ENCODE assay signal across 20 cellular contexts in the genomic region with DNA sequence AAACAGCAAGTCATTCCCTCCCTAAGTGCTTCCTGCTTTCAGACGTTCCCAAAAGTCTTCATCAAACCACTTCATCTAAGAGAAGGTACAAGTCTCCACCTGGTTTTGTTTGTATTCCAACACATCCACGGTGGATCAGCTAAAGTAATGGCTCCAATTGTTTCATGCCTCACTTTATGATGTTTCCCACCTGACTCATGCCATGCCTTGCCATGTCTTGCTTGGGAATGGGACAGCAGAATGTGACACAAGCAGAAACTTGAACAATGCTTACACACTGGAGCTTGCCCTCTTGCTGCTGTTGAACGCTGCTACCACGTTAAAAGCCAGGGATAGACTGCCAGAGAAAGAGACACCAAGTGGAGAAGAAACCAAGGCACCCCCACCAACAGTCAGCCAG. TPM values are rescaled to one million over a fixed set of nuclear protein-coding genes. Genes with fewer than 3 reads are reported as not detected.
DNase-seq lines count a peak whose midpoint lies in the region; ATAC-seq, FAIRE-seq and TF ChIP-seq lines count a peak whose summit lies in the region.
"Had no signal": no experiment of that assay in that cellular context is flagged by ENCODE, and none has a peak within 500 bp of the region (broad histone marks: within the 10 kb centered on the region; RNA-seq: fewer than 3 reads in every experiment).

No MANE protein-coding gene starts in this region.

- H4K20me1 ChIP-seq in HepG2 (ENCODE audit: insufficient read depth, low read length) (no peaks in the 10 kb centered on the region), keratinocyte (ENCODE audit: control insufficient read depth, extremely low read depth, insufficient read depth, low read length) (no peaks in the 10 kb centered on the region)

- H3K4me3 ChIP-seq in HepG2 (replicated peaks in 1 of 3; ENCODE audit: insufficient read depth in 1 of 3, low read depth in 2 of 3, low read length in 3 of 3): no peak overlapping the region
- H3K4me3 ChIP-seq in right lobe of liver: no peak overlapping the region
- H3K4me3 ChIP-seq in keratinocyte (ENCODE audit: control insufficient read depth in 2 of 3, extremely low read depth in 1 of 3, insufficient read depth in 2 of 3, low read depth in 1 of 3, low read length in 3 of 3): no peak overlapping the region
- H3K4me3 ChIP-seq in tibial artery: no peak overlapping the region

- H3K4me1 ChIP-seq in HepG2 (ENCODE audit: insufficient read depth, low read length): peaks cover 7% of the 10 kb centered on the region; the same call in 1 of the 2 replicates
- peaks cover 0 to 15% (median 7%) of the 10 kb centered on the region in 4 donors for H3K4me1 ChIP-seq in right lobe of liver
- peaks cover 10% of the 10 kb centered on the region for H3K4me1 ChIP-seq in keratinocyte (ENCODE audit: control insufficient read depth, extremely low read depth, insufficient read depth, low read length)
- peaks cover 0 to 97% (median 27%) of the 10 kb centered on the region in 4 donors for H3K4me1 ChIP-seq in tibial artery

- H3K79me2 ChIP-seq in HepG2 (ENCODE audit: insufficient read depth, low read length) (no peaks in the 10 kb centered on the region), keratinocyte (ENCODE audit: control insufficient read depth, insufficient read depth, low read length) (peaks cover 5% of the 10 kb centered on the region)

- FAIRE-seq in HepG2 (lab: Jason Lieb, UNC) (no peak), keratinocyte (lab: Jason Lieb, UNC) (peak; percentile 48)
- FAIRE-seq: D721Med, G401.6, GM12892, HTR-8/SVneo had no signal

- TF ChIP-seq EP300 in HepG2 (IDR thresholded peaks at IDR 0.05; ENCODE audit: low read depth in 2 of 2, low read length in 2 of 2) (no peak), HepG2 (CRISPR knock-in tag; IDR thresholded peaks at IDR 0.05; ENCODE audit: borderline replicate concordance) (no peak)

- WGBS in HepG2 (ENCODE audit: low lambda C conversion rate): 89% methylated on average over 4 of the region's 4 CpGs
- 96% methylated on average over 4 of the region's 4 CpGs for WGBS in right lobe of liver (ENCODE audit: insufficient coverage, low coverage, low lambda C conversion rate, missing lambda C conversion rate)

- H3K4me2 ChIP-seq in HepG2 (ENCODE audit: low read depth, low read length) (no peak overlapping the region), keratinocyte (ENCODE audit: control insufficient read depth, extremely low read depth, insufficient read depth, low read depth, low read length) (peak overlapping the region; percentile 9)

- H2AFZ ChIP-seq in HepG2 (ENCODE audit: low read length) (no peak overlapping the region), keratinocyte (ENCODE audit: control insufficient read depth, low read length) (no peak overlapping the region)

- DNase-seq in HepG2 (ENCODE audit: low spot score) (no peak), right lobe of liver (no peak), epithelial cell of prostate (ENCODE audit: low read depth, low spot score) (peak; percentile 12), keratinocyte (ENCODE audit: low read depth, low spot score) (no peak), tibial artery (no peak), T-helper 9 cell (no peak), AG20443 (ENCODE audit: low spot score) (no peak)
- DNase-seq: 8988T; C1 segment of cervical spinal cord; Caco-2; CD4-positive, alpha-beta T cell; GOT3; H7; HFFc6 had no signal

- TF ChIP-seq CTCF in HepG2 (CRISPR knock-in tag; IDR thresholded peaks at IDR 0.05) (no peak), right lobe of liver (IDR thresholded peaks at IDR 0.05) (no peak), keratinocyte (optimal IDR thresholded peaks at IDR 0.05 in 1 of 3, IDR thresholded peaks at IDR 0.05 in 1 of 3, conservative IDR thresholded peaks at IDR 0.05 in 1 of 3; ENCODE audit: extremely low read depth in 1 of 3, insufficient read depth in 2 of 3, low read length in 3 of 3) (no peak), tibial artery (IDR thresholded peaks at IDR 0.05) (no peak)

- no peak overlapping the region for H3K9ac ChIP-seq in HepG2 (ENCODE audit: insufficient read depth, low read depth, low read length)
- no peak overlapping the region for H3K9ac ChIP-seq in keratinocyte (ENCODE audit: control insufficient read depth, extremely low read depth, insufficient read depth, low read length)

- CTCF ChIA-PET in HepG2 (lab: Yijun Ruan, JAX; ENCODE audit: low intra/inter-chr PET ratio, low total read pairs): no interaction called here

- TF ChIP-seq RAD21 in HepG2 (CRISPR knock-in tag; IDR thresholded peaks at IDR 0.05): no peak

- no TSS peak for BruUV-seq in HepG2 (replicated peaks; lab: Mats Ljungman, UMichigan)

- in situ Hi-C loops in HepG2 (cut with HindIII; ENCODE audit: extremely low pct_ligation_motif_present, low pct_unique_long_range_greater_than_20kb): no loop called here

- TF ChIP-seq POLR2A in HepG2 (IDR thresholded peaks at IDR 0.05; ENCODE audit: insufficient read depth in 1 of 2, low read depth in 2 of 2, low read length in 2 of 2) (no peak), right lobe of liver (IDR thresholded peaks at IDR 0.05) (no peak)

- H3K27ac ChIP-seq in HepG2 (ENCODE audit: extremely low read length, insufficient read depth, low read length) (no peak overlapping the region), right lobe of liver (no peak overlapping the region), epithelial cell of prostate (no peak overlapping the region), keratinocyte (ENCODE audit: control insufficient read depth, insufficient read depth, low read length) (no peak overlapping the region), tibial artery (peak overlapping the region; percentile 76 to 79)

- dilution Hi-C loops in keratinocyte (cut with MboI; ENCODE audit: extremely low pct_ligation_motif_present, low sequenced_read_pairs): no loop called here

- ATAC-seq in HepG2 (no peak), right lobe of liver (no peak), GM18498 (IDR thresholded peaks at IDR 0.05; ENCODE audit: unreplicated experiment) (no peak)
- ATAC-seq: HCT116 had no signal

- intact Hi-C loops in HepG2 (cut with micrococcal nuclease; ENCODE audit: unreplicated experiment): no loop called here
- intact Hi-C loops in right lobe of liver (cut with DNase I): no loop called here
- intact Hi-C loops in tibial artery (cut with DNase I; ENCODE audit: low total_unique reads): no loop called here

- peaks cover 10 to 37% of the 10 kb centered on the region in 2 experiments for H3K36me3 ChIP-seq in HepG2 (replicated peaks in 1 of 2; ENCODE audit: control insufficient read depth in 1 of 2, insufficient read depth in 2 of 2, low read length in 2 of 2)
- H3K36me3 ChIP-seq in right lobe of liver: no peaks in the 10 kb centered on the region
- H3K36me3 ChIP-seq in keratinocyte (ENCODE audit: control insufficient read depth in 2 of 2, extremely low read depth in 1 of 2, insufficient read depth in 2 of 2, low read length in 2 of 2): no peaks in the 10 kb centered on the region
- no peaks in the 10 kb centered on the region for H3K36me3 ChIP-seq in tibial artery

- POLR2A ChIA-PET in HepG2 (lab: Yijun Ruan, JAX): no interaction called here

- H3K9me3 ChIP-seq in HepG2 (ENCODE audit: low read length): no peaks in the 10 kb centered on the region
- H3K9me3 ChIP-seq in right lobe of liver: no peaks in the 10 kb centered on the region
- H3K9me3 ChIP-seq in keratinocyte (ENCODE audit: control insufficient read depth, low read depth, low read length): no peaks in the 10 kb centered on the region
- H3K9me3 ChIP-seq in tibial artery: no peaks in the 10 kb centered on the region
- H3K9me3 ChIP-seq: Caco-2 had no signal

- H3K27me3 ChIP-seq in HepG2 (ENCODE audit: control insufficient read depth in 1 of 2, insufficient read depth in 2 of 2, low read length in 2 of 2) (no peaks in the 10 kb centered on the region), right lobe of liver (no peaks in the 10 kb centered on the region), keratinocyte (ENCODE audit: control insufficient read depth, extremely low read depth, insufficient read depth, low read length) (no peaks in the 10 kb centered on the region), tibial artery (no peaks in the 10 kb centered on the region)

- no peaks in the 10 kb centered on the region for H3K9me1 ChIP-seq in keratinocyte (ENCODE audit: control insufficient read depth, extremely low read depth, insufficient read depth, low read length)

RNA-seq across cellular contexts. Expression of a gene that starts 43.8 kb away (rescaled TPM):
- total RNA-seq in HepG2 (2016; rRNA removed; fragmentation: Illumina TruSeq; extraction: Trizol): 68.6 and 122 TPM in 2 replicates
- total RNA-seq in HepG2 (2016; cell fraction: cytosol; rRNA removed; fragmentation: Illumina TruSeq; extraction: Trizol; ENCODE audit: low read depth): 7.0 and 7.2 TPM in 2 replicates
- total RNA-seq in HepG2 (2016; cell fraction: insoluble cytoplasmic fraction; rRNA removed; fragmentation: Illumina TruSeq; extraction: Trizol): 66.9 and 98.1 TPM in 2 replicates
- 17.3 and 21.2 TPM in 2 replicates for total RNA-seq in HepG2 (2016; cell fraction: membrane; rRNA removed; fragmentation: Illumina TruSeq; extraction: Trizol)
- 84.1 and 90.0 TPM in 2 replicates for total RNA-seq in HepG2 (2016; cell fraction: nucleus; rRNA removed; fragmentation: Illumina TruSeq; extraction: Trizol)
- polyA plus RNA-seq in HepG2 (2011; rRNA removed): 43.4 and 44.1 TPM in 2 replicates
- 31.4 and 44.1 TPM in 2 replicates for polyA plus RNA-seq in HepG2 (2011; cell fraction: cytosol; rRNA removed)
- 74.1 and 125 TPM in 2 replicates for polyA plus RNA-seq in HepG2 (2011; cell fraction: nucleus; rRNA removed)
- polyA plus RNA-seq in HepG2 (2012): 35.7 and 50.5 TPM in 2 replicates
- polyA plus RNA-seq in HepG2 (2016; cell fraction: cytosol; fragmentation: Illumina TruSeq; extraction: Trizol; ENCODE audit: low read depth): 1.5 and 1.7 TPM in 2 replicates
- 46.3 and 57.7 TPM in 2 replicates for polyA plus RNA-seq in HepG2 (2016; cell fraction: insoluble cytoplasmic fraction; fragmentation: Illumina TruSeq; extraction: Trizol; ENCODE audit: low read depth)
- polyA plus RNA-seq in HepG2 (2016; cell fraction: membrane; fragmentation: Illumina TruSeq; extraction: Trizol; ENCODE audit: low read depth): 3.8 and 4.4 TPM in 2 replicates
- 88.3 and 89.7 TPM in 2 replicates for polyA plus RNA-seq in HepG2 (2016; cell fraction: nucleus; fragmentation: Illumina TruSeq; extraction: Trizol; ENCODE audit: insufficient read depth, low read depth)
- polyA minus RNA-seq in HepG2 (2011; rRNA and poly(A)+ RNA removed; ENCODE audit: low replicate concordance): 8.2 and 85.8 TPM in 2 replicates
- 60.2 and 68.5 TPM in 2 replicates for polyA minus RNA-seq in HepG2 (2011; cell fraction: cytosol; rRNA and poly(A)+ RNA removed)
- 127 and 140 TPM in 2 replicates for polyA minus RNA-seq in HepG2 (2011; cell fraction: nucleus; rRNA and poly(A)+ RNA removed)
- 10 to 100 TPM; 19.8 to 32.9 (median 24.3) TPM for total RNA-seq in right lobe of liver
- 17.0 to 26.2 TPM (median 21.2 TPM) in 3 replicates for polyA plus RNA-seq in keratinocyte
- 21.1 TPM for polyA plus RNA-seq in keratinocyte (2011; ENCODE audit: low read depth)
- 11.9 and 13.4 TPM in 2 replicates for polyA plus RNA-seq in keratinocyte (2011; cell fraction: cytosol; rRNA removed)
- 31.3 and 31.4 TPM in 2 replicates for polyA plus RNA-seq in keratinocyte (2011; cell fraction: nucleus; rRNA removed)
- polyA plus RNA-seq in keratinocyte (2012; ENCODE audit: low replicate concordance): 9.0 and 29.0 TPM in 2 replicates
- 43.3 to 55.5 TPM (median 52.8 TPM) in 3 replicates for polyA minus RNA-seq in keratinocyte
- polyA minus RNA-seq in keratinocyte (2011; cell fraction: cytosol; rRNA and poly(A)+ RNA removed): 36.8 TPM
- 33.9 and 63.4 TPM in 2 replicates for polyA minus RNA-seq in keratinocyte (2011; cell fraction: nucleus; rRNA and poly(A)+ RNA removed)

Comparison
In these comparisons a context has a peak if more than half of its experiments do, and no peak if none do; other contexts are left out.
1. H3K27ac ChIP-seq: peak in tibial artery (2 of 2); none in HepG2 (single experiment), right lobe of liver (0 of 3), epithelial cell of prostate (single experiment) and keratinocyte (single experiment).